ENCODE assay signal across 26 cellular contexts in genomic region chr12:93608313-93608712, GRCh38.
"Had no signal": no experiment of that assay in that cellular context is flagged by ENCODE, and none has a peak within 500 bp of the region (broad histone marks: within the 10 kb centered on the region; RNA-seq: fewer than 3 reads in every experiment).

No MANE protein-coding gene starts in this region.

- FAIRE-seq: astrocyte, colon had no signal

- H3K27me3 ChIP-seq: adrenal gland, brain microvascular endothelial cell, gastroesophageal sphincter, heart right ventricle, hepatocyte had no signal

- H2AFZ ChIP-seq: hepatocyte had no signal

- ATAC-seq: activated CD4-positive, alpha-beta T cell treated with anti-CD3 and anti-CD28 coated beads for 36 hours; activated naive CD8-positive, alpha-beta T cell treated with anti-CD3 and anti-CD28 coated beads, Interleukin-2, amount 50 U/mL, for 24 hours; activated T-cell treated with anti-CD3 and anti-CD28 coated beads, Interleukin-2, amount 50 U/mL, for 4 hours; effector memory CD8-positive, alpha-beta T cell; esophagus mucosa; gastroesophageal sphincter; heart right ventricle had no signal

- H3K27ac ChIP-seq: adrenal gland, brain microvascular endothelial cell, gastroesophageal sphincter, heart right ventricle, hepatocyte had no signal

- H3K4me1 ChIP-seq: adrenal gland had no signal

- H3K9me3 ChIP-seq: adrenal gland, gastroesophageal sphincter, heart right ventricle had no signal

- H3K4me2 ChIP-seq: hepatocyte had no signal

- H3K36me3 ChIP-seq: adrenal gland, brain microvascular endothelial cell, gastroesophageal sphincter, heart right ventricle had no signal

- H3K79me2 ChIP-seq: hepatocyte had no signal

- DNase-seq: activated CD4-positive, alpha-beta memory T cell treated with anti-CD3 and anti-CD28 coated beads for 36 hours; activated CD4-positive, alpha-beta T cell treated with anti-CD3 and anti-CD28 coated beads for 36 hours; activated CD4-positive, alpha-beta T cell treated with anti-CD3 and anti-CD28 coated beads, Interleukin-2, amount 10 ng/mL, durations not matched to agents 24 days and 14 days; activated CD4-positive, CD25-positive, alpha-beta regulatory T cell; activated CD4-positive, CD25-positive, alpha-beta regulatory T cell treated with anti-CD3 and anti-CD28 coated beads, Interleukin-2, amount 50 U/mL, for 72 hours; activated CD8-positive, alpha-beta memory T cell treated with anti-CD3 and anti-CD28 coated beads for 24 hours; activated effector memory CD4-positive, alpha-beta T cell treated with anti-CD3 and anti-CD28 coated beads, Interleukin-2, amount 50 U/mL, for 16 hours; activated naive CD4-positive, alpha-beta T cell treated with anti-CD3 and anti-CD28 coated beads for 36 hours; activated naive CD8-positive, alpha-beta T cell treated with anti-CD3 and anti-CD28 coated beads for 36 hours; activated naive CD8-positive, alpha-beta T cell treated with anti-CD3 and anti-CD28 coated beads, Interleukin-2, amount 50 U/mL, for 24 hours; activated T-cell treated with anti-CD3 and anti-CD28 coated beads, Interleukin-2, amount 50 U/mL, for 4 hours; brain microvascular endothelial cell; caudate nucleus; cortex of kidney; dermis blood vessel endothelial cell; effector CD4-positive, alpha-beta T cell; effector memory CD8-positive, alpha-beta T cell; foreskin melanocyte; heart right ventricle; T-helper 2 cell had no signal

- H3K4me3 ChIP-seq: adrenal gland, gastroesophageal sphincter, heart right ventricle, hepatocyte had no signal
